ENCODE assay signal across 7 cellular contexts in genomic region chr18:32549248-32549842, GRCh38.
DNase-seq lines count a peak whose midpoint lies in the region; ATAC-seq, FAIRE-seq and TF ChIP-seq lines count a peak whose summit lies in the region.

No MANE protein-coding gene starts in this region.

- FAIRE-seq in H54 (lab: Jason Lieb, UNC), result no peak
- peak; percentile 30 for FAIRE-seq in RCC 7860 (lab: Jason Lieb, UNC)

- intact Hi-C loops in right cardiac atrium (cut with DNase I), result loop anchor here in 1 of 4 donors (2.0 kb wide), 1 partner anchor 391 kb away; no protein-coding TSS in a partner anchor

- no peaks in the 10 kb centered on the region for H3K4me1 ChIP-seq in right cardiac atrium (ENCODE audit: control insufficient read depth, insufficient read depth, low read length)

- WGBS in right cardiac atrium, result 7% methylated on average over 3 of the region's 3 CpGs

- H3K9me3 ChIP-seq in right cardiac atrium (ENCODE audit: control insufficient read depth, low read length), result no peaks in the 10 kb centered on the region

- ATAC-seq in right cardiac atrium, result peak; percentile 64 to 73

- no peaks in the 10 kb centered on the region for H3K27me3 ChIP-seq in right cardiac atrium (ENCODE audit: control insufficient read depth, insufficient read depth)

- no peak overlapping the region for H3K4me3 ChIP-seq in right cardiac atrium (ENCODE audit: low read length)

- no peak for TF ChIP-seq POLR2A in H54 (IDR thresholded peaks at IDR 0.05; ENCODE audit: low read depth, low read length)

- peak; percentile 74 for TF ChIP-seq CTCF in GM12872 (IDR thresholded peaks at IDR 0.05; ENCODE audit: insufficient read depth, low read depth, low read length)
- TF ChIP-seq CTCF in LNCAP (IDR thresholded peaks at IDR 0.05), result peak; percentile 88

- DNase-seq in H54 (ENCODE audit: insufficient read length, low spot score), result peak; percentile 1
- no peak for DNase-seq in RCC 7860 (ENCODE audit: low spot score)
- peak; percentile 27 for DNase-seq in activated naive CD8-positive, alpha-beta T cell treated with anti-CD3 and anti-CD28 coated beads, Interleukin-2, amount 50 U/mL, for 16 hours (ENCODE audit: low read depth, low spot score)
- peak in 2 of 3 donors; percentile 20 to 65 for DNase-seq in right cardiac atrium
- DNase-seq in smooth muscle cell of the brain vasculature (ENCODE audit: low read depth, low spot score), result peak; percentile 9

- H3K27ac ChIP-seq in right cardiac atrium (ENCODE audit: low read length), result no peak overlapping the region
